ENCODE assay signal across 9 cellular contexts in genomic region chr6:33123732-33124524, GRCh38. TPM values are rescaled to one million over a fixed set of nuclear protein-coding genes. Genes with fewer than 3 reads are reported as not detected.
DNase-seq lines count a peak whose midpoint lies in the region; ATAC-seq and TF ChIP-seq lines count a peak whose summit lies in the region.
"Had no signal": no experiment of that assay in that cellular context is flagged by ENCODE, and none has a peak within 500 bp of the region (broad histone marks: within the 10 kb centered on the region; RNA-seq: fewer than 3 reads in every experiment).

No MANE protein-coding gene starts in this region.

- no peak for TF ChIP-seq POLR2A in tibial nerve (IDR thresholded peaks at IDR 0.05)

- peaks cover 10% of the 10 kb centered on the region for H3K4me1 Mint-ChIP-seq in activated CD4-positive, alpha-beta T cell treated with anti-CD3 and anti-CD28 coated beads, Interleukin-2, amount 10 ng/mL, durations not matched to agents 7 days and 5 days

- no peaks in the 10 kb centered on the region for H3K36me3 ChIP-seq in tibial nerve

- H3K27ac Mint-ChIP-seq in activated CD4-positive, alpha-beta T cell treated with anti-CD3 and anti-CD28 coated beads, Interleukin-2, amount 10 ng/mL, durations not matched to agents 7 days and 5 days = no peak overlapping the region
- H3K27ac Mint-ChIP-seq: activated naive CD8-positive, alpha-beta T cell had no signal

- H3K9me3 ChIP-seq in tibial nerve = peaks cover 0 to 8% (median 0%) of the 10 kb centered on the region in 4 donors

- POLR2A ChIA-PET in activated CD4-positive, alpha-beta T cell treated with anti-CD3 and anti-CD28 coated beads, Interleukin-2, amount 10 ng/mL, durations not matched to agents 7 days and 5 days (lab: Charles Lee) = no interaction called here

- TF ChIP-seq EP300 in tibial nerve (IDR thresholded peaks at IDR 0.05) = no peak

- H3K27ac ChIP-seq in tibial nerve = no peak overlapping the region

- H3K27me3 ChIP-seq in tibial nerve = no peaks in the 10 kb centered on the region

- CTCF ChIA-PET in activated CD4-positive, alpha-beta T cell treated with anti-CD3 and anti-CD28 coated beads, Interleukin-2, amount 10 ng/mL, durations not matched to agents 7 days and 5 days (lab: Charles Lee) = interaction anchor here (1.0 to 3.0 kb wide), 8 partner anchors 10 to 125 kb away, joined by 3 to 17 read pairs (median 4); no protein-coding TSS in a partner anchor

- ATAC-seq in HG03354 (IDR thresholded peaks at IDR 0.05; ENCODE audit: poor library complexity, severe bottlenecking, unreplicated experiment) = no peak

- peaks cover 10% of the 10 kb centered on the region for H3K9me3 Mint-ChIP-seq in activated CD4-positive, alpha-beta T cell treated with anti-CD3 and anti-CD28 coated beads, Interleukin-2, amount 10 ng/mL, durations not matched to agents 7 days and 5 days

- H3K4me3 Mint-ChIP-seq in activated CD4-positive, alpha-beta T cell treated with anti-CD3 and anti-CD28 coated beads, Interleukin-2, amount 10 ng/mL, durations not matched to agents 7 days and 5 days = no peak overlapping the region
- H3K4me3 Mint-ChIP-seq: activated naive CD8-positive, alpha-beta T cell had no signal

- H3K36me3 Mint-ChIP-seq in activated CD4-positive, alpha-beta T cell treated with anti-CD3 and anti-CD28 coated beads, Interleukin-2, amount 10 ng/mL, durations not matched to agents 7 days and 5 days (ENCODE audit: low read depth) = peaks cover 2% of the 10 kb centered on the region

- no peaks in the 10 kb centered on the region for H3K4me1 ChIP-seq in tibial nerve

- TF ChIP-seq CTCF in tibial nerve (IDR thresholded peaks at IDR 0.05) = peak in 3 of 5 experiments; percentile 19 to 40 (median 39)

- H3K4me3 ChIP-seq in tibial nerve = no peak overlapping the region

- H3K27me3 Mint-ChIP-seq in activated CD4-positive, alpha-beta T cell treated with anti-CD3 and anti-CD28 coated beads, Interleukin-2, amount 10 ng/mL, durations not matched to agents 7 days and 5 days = peaks cover 20% of the 10 kb centered on the region

- WGBS in tibial nerve, 2 donors = 82 to 87% methylated on average over 20 of the region's 20 CpGs

- DNase-seq in activated CD4-positive, alpha-beta T cell treated with anti-CD3 and anti-CD28 coated beads, Interleukin-2, amount 10 ng/mL, durations not matched to agents 7 days and 5 days = peak; percentile 50
- DNase-seq in activated CD4-positive, alpha-beta T cell treated with anti-CD3 and anti-CD28 coated beads for 1 hour = no peak
- peak; percentile 48 for DNase-seq in LoVo (ENCODE audit: low spot score)
- peak; percentile 22 for DNase-seq in SKM-1 (lab: John Stamatoyannopoulos, UW; ENCODE audit: unreplicated experiment)
- peak; percentile 65 for DNase-seq in foreskin melanocyte
- DNase-seq in tibial nerve (ENCODE audit: low spot score in 2 of 2) = no peak
- DNase-seq in NCI-H345 treated with DMSO at 0.1 percent for 48 hours (lab: John Stamatoyannopoulos, UW; ENCODE audit: unreplicated experiment) = no peak

RNA-seq across cellular contexts. Expression of gene HLA-DPB1, which starts 48.1 kb away (rescaled TPM):
- total RNA-seq in activated CD4-positive, alpha-beta T cell treated with anti-CD3 and anti-CD28 coated beads, Interleukin-2, amount 10 ng/mL, durations not matched to agents 7 days and 5 days = 10 to 100 TPM; 24.7 to 26.2 TPM
- 100 to 1,000 TPM in 1 of 4 donors, 10 to 100 TPM in 3; 56.5 to 121 (median 76.4) TPM for total RNA-seq in tibial nerve

RNA-seq across cellular contexts. Expression of gene HLA-DPA1, which starts 50.5 kb away (rescaled TPM):
- 10 to 100 TPM; 26.2 to 29.6 TPM for total RNA-seq in activated CD4-positive, alpha-beta T cell treated with anti-CD3 and anti-CD28 coated beads, Interleukin-2, amount 10 ng/mL, durations not matched to agents 7 days and 5 days
- 100 to 1,000 TPM in 2 of 4 donors, 10 to 100 TPM in 2; 39.8 to 179 (median 109) TPM for total RNA-seq in tibial nerve

Comparison
In these comparisons a context has a peak if more than half of its experiments do, and no peak if none do; other contexts are left out.
1. DNase-seq: peak in activated CD4-positive, alpha-beta T cell treated with anti-CD3 and anti-CD28 coated beads, Interleukin-2, amount 10 ng/mL, durations not matched to agents 7 days and 5 days (single experiment), LoVo (single experiment), SKM-1 (single experiment) and foreskin melanocyte (single experiment); none in activated CD4-positive, alpha-beta T cell treated with anti-CD3 and anti-CD28 coated beads for 1 hour (single experiment), tibial nerve (0 of 2) and NCI-H345 treated with DMSO at 0.1 percent for 48 hours (single experiment).